Comparison of ENCODE assay signal across 33 cellular contexts in genomic region chr1:115172270-115172669, GRCh38.
"Had no signal": no experiment of that assay in that cellular context is flagged by ENCODE, and none has a peak within 500 bp of the region (broad histone marks: within the 10 kb centered on the region; RNA-seq: fewer than 3 reads in every experiment).

No MANE protein-coding gene starts in this region.

- H3K9me3 ChIP-seq: colonic mucosa, gastroesophageal sphincter had no signal

- DNase-seq: activated B cell treated with CpG ODN at 0.5 μM for 24 hours; activated CD4-positive, alpha-beta T cell treated with anti-CD3 and anti-CD28 coated beads for 48 hours; activated CD4-positive, alpha-beta T cell treated with anti-CD3 and anti-CD28 coated beads, Interleukin-2, amount 50 U/mL, for 1 hour; activated CD4-positive, alpha-beta T cell treated with anti-CD3 and anti-CD28 coated beads, Interleukin-2, amount 50 U/mL, for 48 hours; activated CD8-positive, alpha-beta memory T cell treated with anti-CD3 and anti-CD28 coated beads, Interleukin-2, amount 10 ng/mL, durations not matched to agents 7 days and 5 days; activated CD8-positive, alpha-beta memory T cell treated with anti-CD3 and anti-CD28 coated beads, Interleukin-2, amount 50 U/mL, for 4 hours; activated CD8-positive, alpha-beta T cell treated with anti-CD3 and anti-CD28 coated beads, Interleukin-2, amount 10 ng/mL, durations not matched to agents 7 days and 5 days; activated gamma-delta T cell; activated naive CD4-positive, alpha-beta T cell; activated naive CD4-positive, alpha-beta T cell treated with anti-CD3 and anti-CD28 coated beads, Interleukin-2, amount 10 ng/mL, durations not matched to agents 7 days and 5 days; activated naive CD8-positive, alpha-beta T cell treated with anti-CD3 and anti-CD28 coated beads, Interleukin-2, amount 10 ng/mL, durations not matched to agents 7 days and 5 days; activated T-cell treated with anti-CD3 and anti-CD28 coated beads, Interleukin-2, amount 50 U/mL, for 1 hour; activated T-cell treated with anti-CD3 and anti-CD28 coated beads, Interleukin-2, amount 50 U/mL, for 72 hours; amniotic stem cell; anterior cingulate cortex; brain microvascular endothelial cell; caudate nucleus; colonic mucosa; effector CD8-positive, alpha-beta T cell; foreskin keratinocyte; heart right ventricle; T-helper 1 cell; T-helper 17 cell; T1000; WERI-Rb-1 had no signal

- H3K79me2 ChIP-seq: hepatocyte had no signal

- H3K4me3 ChIP-seq: colonic mucosa, gastroesophageal sphincter, heart right ventricle, hepatocyte had no signal

- H3K4me1 ChIP-seq: colonic mucosa, gastroesophageal sphincter had no signal

- H2AFZ ChIP-seq: hepatocyte had no signal

- H3K4me2 ChIP-seq: hepatocyte had no signal

- H3K27me3 ChIP-seq: brain microvascular endothelial cell, colonic mucosa, foreskin keratinocyte, gastroesophageal sphincter, heart right ventricle, hepatocyte had no signal

- H3K27ac ChIP-seq: brain microvascular endothelial cell, colonic mucosa, epithelial cell of prostate, foreskin keratinocyte, gastroesophageal sphincter, hepatocyte, WERI-Rb-1 had no signal

- H3K36me3 ChIP-seq: brain microvascular endothelial cell, colonic mucosa, gastroesophageal sphincter, heart right ventricle, WERI-Rb-1 had no signal

- FAIRE-seq: astrocyte, endometrium, endothelial cell of umbilical vein had no signal

- ATAC-seq: activated CD4-positive, CD25-positive, alpha-beta regulatory T cell treated with anti-CD3 and anti-CD28 coated beads, Interleukin-2, amount 50 U/mL, for 24 hours; activated CD8-positive, alpha-beta memory T cell treated with anti-CD3 and anti-CD28 coated beads, Interleukin-2, amount 10 ng/mL, durations not matched to agents 7 days and 5 days; activated CD8-positive, alpha-beta T cell treated with anti-CD3 and anti-CD28 coated beads, Interleukin-2, amount 10 ng/mL, durations not matched to agents 7 days and 5 days; activated naive CD4-positive, alpha-beta T cell treated with anti-CD3 and anti-CD28 coated beads, Interleukin-2, amount 50 U/mL, for 72 hours; activated T-cell treated with anti-CD3 and anti-CD28 coated beads, Interleukin-2, amount 50 U/mL, for 72 hours; foreskin keratinocyte; gastroesophageal sphincter; heart right ventricle; T-helper 17 cell had no signal
